Comparison of ENCODE assay signal across 7 cellular contexts in genomic region chr12:103955811-103956514, GRCh38. TPM values are rescaled to one million over a fixed set of nuclear protein-coding genes. Genes with fewer than 3 reads are reported as not detected.
DNase-seq lines count a peak whose midpoint lies in the region; ATAC-seq and TF ChIP-seq lines count a peak whose summit lies in the region.

No MANE protein-coding gene starts in this region.

- H3K9ac ChIP-seq in HCT116 (ENCODE audit: low read length): peak overlapping the region; percentile 92

- RAD21 ChIA-PET in HCT116 (lab: Charles Lee; ENCODE audit: low non-redundant PET in 1 of 2, low total read pairs in 2 of 2, uncharacterized antibody in 2 of 2, unreplicated experiment in 2 of 2): interaction anchor here (0.6 to 1.5 kb wide), 3 partner anchors 9 to 153 kb away, joined by 3 read pairs; partner anchors contain the start of genes HSP90B1 (in 1 of the 2) and TDG (in 1 of the 2)

- H3K27me3 Mint-ChIP-seq in T-cell: no peaks in the 10 kb centered on the region

- 10% methylated on average over 7 of the region's 7 CpGs for WGBS in prostate gland

- H3K4me2 ChIP-seq in HCT116 (ENCODE audit: low read length): peak overlapping the region; percentile 80

- intact Hi-C loops in HCT116 (cut with micrococcal nuclease): loop anchor here (2.0 kb wide), 1 partner anchor 25 kb away; the partner anchor contains the start of gene HSP90B1
- intact Hi-C loops in prostate gland (cut with DNase I): no loop called here

- H3K4me3 ChIP-seq in HCT116 (replicated peaks in 1 of 2; ENCODE audit: low read depth in 1 of 2, low read length in 2 of 2) (peak overlapping the region; percentile 84 to 90), fibroblast of the aortic adventitia (ENCODE audit: low read depth, low read length) (peak overlapping the region; percentile 92), prostate gland (peak overlapping the region; percentile 57 to 62)

- no peaks in the 10 kb centered on the region for H3K9me2 ChIP-seq in HCT116 (ENCODE audit: insufficient read depth)

- H3K4me1 Mint-ChIP-seq in T-cell: peaks cover 37 to 47% (median 44%) of the 10 kb centered on the region in 3 donors

- H3K4me3 Mint-ChIP-seq in T-cell: peak overlapping the region; percentile 97 to 98 (median 98)

- H4K20me1 ChIP-seq in HCT116 (ENCODE audit: insufficient read depth): no peaks in the 10 kb centered on the region

- peaks cover 45% of the 10 kb centered on the region for H3K79me2 ChIP-seq in HCT116 (ENCODE audit: insufficient read depth, low read length)

- H3K36me3 ChIP-seq in HCT116 (ENCODE audit: control insufficient read depth in 1 of 2, insufficient read depth in 2 of 2, low read length in 2 of 2) (peaks cover 18 to 26% of the 10 kb centered on the region in 2 experiments), prostate gland (no peaks in the 10 kb centered on the region)

- H3K9me3 ChIP-seq in HCT116 (ENCODE audit: control insufficient read depth in 1 of 2, insufficient read depth in 1 of 2, low read depth in 1 of 2, low read length in 2 of 2): no peaks in the 10 kb centered on the region
- no peaks in the 10 kb centered on the region for H3K9me3 ChIP-seq in prostate gland

- POLR2A ChIA-PET in HCT116 (lab: Charles Lee): interaction anchor here (1.2 to 2.7 kb wide), 3 partner anchors 10 to 26 kb away, joined by 3 to 40 read pairs (median 11); partner anchors contain the start of genes HSP90B1 and TDG
- POLR2A ChIA-PET in T-cell (lab: Charles Lee): interaction anchor here (0.5 to 1.4 kb wide), 9 partner anchors 9 to 182 kb away, joined by 3 to 11 read pairs (median 4); partner anchors contain the start of genes HSP90B1 (in 1 of the 2) and TDG (in 1 of the 2)

- H2AFZ ChIP-seq in HCT116 (ENCODE audit: low read depth, low read length, poor library complexity, severe bottlenecking): no peak overlapping the region

- BruUV-seq in HCT116 (replicated peaks; lab: Mats Ljungman, UMichigan): no TSS peak

- H3K27ac Mint-ChIP-seq in T-cell: peak overlapping the region; percentile 98 to 99

- no peaks in the 10 kb centered on the region for H3K27me3 ChIP-seq in HCT116 (ENCODE audit: insufficient read depth, low read length)
- H3K27me3 ChIP-seq in prostate gland (replicated peaks; ENCODE audit: insufficient read depth): no peaks in the 10 kb centered on the region

- H3K9me3 Mint-ChIP-seq in T-cell: no peaks in the 10 kb centered on the region

- no peak for TF ChIP-seq RAD21 in HCT116 (IDR thresholded peaks at IDR 0.05; ENCODE audit: low read depth)

- no peak for TF ChIP-seq CTCF in HCT116 (IDR thresholded peaks at IDR 0.05 in 2 of 3, conservative IDR thresholded peaks at IDR 0.05 in 1 of 3; ENCODE audit: borderline replicate concordance in 1 of 3, insufficient read depth in 1 of 3, low read depth in 2 of 3, low read length in 2 of 3)
- TF ChIP-seq CTCF in fibroblast of the aortic adventitia (IDR thresholded peaks at IDR 0.05; ENCODE audit: insufficient read depth, low read length): no peak
- no peak for TF ChIP-seq CTCF in prostate gland (IDR thresholded peaks at IDR 0.05)

- H3K36me3 Mint-ChIP-seq in T-cell: peaks cover 16% of the 10 kb centered on the region

- H3K27ac ChIP-seq in HCT116 (ENCODE audit: low read depth, low read length) (peak overlapping the region; percentile 90), prostate gland (peak overlapping the region in 1 of 2 donors; percentile 84)

- DNase-seq in HCT116 (ENCODE audit: low read depth, low spot score) (no peak), T-cell (no peak), fibroblast of the aortic adventitia (ENCODE audit: low read depth) (peak; percentile 12), prostate gland (ENCODE audit: low spot score) (no peak), NCI-H526 (lab: John Stamatoyannopoulos, UW) (no peak)

- TF ChIP-seq POLR2A in HCT116 (IDR thresholded peaks at IDR 0.05; ENCODE audit: borderline replicate concordance, extremely low read depth, insufficient read depth, insufficient read length): no peak
- no peak for TF ChIP-seq POLR2A in prostate gland (IDR thresholded peaks at IDR 0.05)

- H3K4me1 ChIP-seq in HCT116 (ENCODE audit: control insufficient read depth in 1 of 2, insufficient read depth in 2 of 2, low read length in 2 of 2): peaks cover 14 to 21% of the 10 kb centered on the region in 2 experiments; a peak in 3 of 4 replicates
- peaks cover 4% of the 10 kb centered on the region for H3K4me1 ChIP-seq in prostate gland (replicated peaks)

- CTCF ChIA-PET in HCT116 (lab: Charles Lee) (no interaction called here), T-cell (lab: Charles Lee) (interaction anchor here in 1 of 2 donors (0.9 to 2.0 kb wide), 4 partner anchors 10 to 26 kb away, joined by 3 to 11 read pairs (median 6); partner anchors contain the start of genes HSP90B1 and TDG)

- ATAC-seq in HCT116: peak; percentile 21
- ATAC-seq in T-cell (replicated peaks in 1 of 4): no peak
- no peak for ATAC-seq in HG03460 (IDR thresholded peaks at IDR 0.05; ENCODE audit: unreplicated experiment)
- ATAC-seq in GM19455 (IDR thresholded peaks at IDR 0.05; ENCODE audit: unreplicated experiment): no peak

TF ChIP-seq in HCT116, 20 proteins besides CTCF, POLR2A, EP300 and RAD21:
- TF ChIP-seq EGR1 (IDR thresholded peaks at IDR 0.05; ENCODE audit: low read depth) (no peak), ZFX (IDR thresholded peaks at IDR 0.05) (no peak), POLR2AphosphoS5 (IDR thresholded peaks at IDR 0.05; ENCODE audit: low read depth, low read length) (no peak), SP1 (IDR thresholded peaks at IDR 0.05; ENCODE audit: low read depth) (no peak), SIN3A (IDR thresholded peaks at IDR 0.05; ENCODE audit: low read depth) (0 out of 2 replicates have a peak, but pooled peaks have one; percentile 20)

RNA-seq across cellular contexts. Expression of gene TDG, which starts 9.7 kb away (rescaled TPM):
- total RNA-seq in HCT116 (2021; ENCODE audit: unreplicated experiment) (23.9 TPM), T-cell (10 to 100 TPM; 25.0 to 32.4 (median 30.0) TPM), fibroblast of the aortic adventitia (ENCODE audit: low replicate concordance) (16.5 and 20.3 TPM in 2 replicates), prostate gland (10 to 100 TPM; 11.6 to 12.1 TPM)
- polyA plus RNA-seq in HCT116 (2012): 9.2 and 12.8 TPM in 2 replicates

RNA-seq across cellular contexts. Expression of gene HSP90B1, which starts 25.8 kb away (rescaled TPM):
- total RNA-seq in HCT116 (2021; ENCODE audit: unreplicated experiment) (888 TPM), T-cell (100 to 1,000 TPM; 240 to 310 (median 290) TPM), fibroblast of the aortic adventitia (ENCODE audit: low replicate concordance) (438 and 657 TPM in 2 replicates), prostate gland (100 to 1,000 TPM; 300 to 652 TPM)
- polyA plus RNA-seq in HCT116 (2012): 442 and 530 TPM in 2 replicates
